Comparison of ENCODE assay signal across 10 cellular contexts in genomic region chr10:5774987-5775386, GRCh38. TPM values are rescaled to one million over a fixed set of nuclear protein-coding genes. Genes with fewer than 3 reads are reported as not detected.
DNase-seq lines count a peak whose midpoint lies in the region; ATAC-seq lines count a peak whose summit lies in the region.
"Had no signal": no experiment of that assay in that cellular context is flagged by ENCODE, and none has a peak within 500 bp of the region (broad histone marks: within the 10 kb centered on the region; RNA-seq: fewer than 3 reads in every experiment).

No MANE protein-coding gene starts in this region.

- peaks cover 39% of the 10 kb centered on the region for H3K4me1 Mint-ChIP-seq in activated CD8-positive, alpha-beta memory T cell treated with anti-CD3 and anti-CD28 coated beads, Interleukin-2, amount 10 ng/mL, durations not matched to agents 7 days and 5 days
- peaks cover 22 to 66% (median 64%) of the 10 kb centered on the region in 3 donors for H3K4me1 Mint-ChIP-seq in T-cell
- H3K4me1 Mint-ChIP-seq in effector memory CD8-positive, alpha-beta T cell (ENCODE audit: low read depth in 2 of 2): peaks cover 20 to 42% of the 10 kb centered on the region in 2 donors
- peaks cover 29% of the 10 kb centered on the region for H3K4me1 Mint-ChIP-seq in stimulated activated effector memory CD8-positive, alpha-beta T cell treated with anti-CD3 and anti-CD28 coated beads, Interleukin-12 subunit alpha, Interleukin-12 subunit beta, amount 100 ng/mL, for 72 hours

- no peaks in the 10 kb centered on the region for H3K9me3 Mint-ChIP-seq in activated CD8-positive, alpha-beta memory T cell treated with anti-CD3 and anti-CD28 coated beads, Interleukin-2, amount 10 ng/mL, durations not matched to agents 7 days and 5 days (ENCODE audit: low read depth)
- H3K9me3 Mint-ChIP-seq in T-cell: no peaks in the 10 kb centered on the region
- H3K9me3 Mint-ChIP-seq in effector memory CD8-positive, alpha-beta T cell: no peaks in the 10 kb centered on the region
- no peaks in the 10 kb centered on the region for H3K9me3 Mint-ChIP-seq in stimulated activated effector memory CD8-positive, alpha-beta T cell treated with anti-CD3 and anti-CD28 coated beads, Interleukin-12 subunit alpha, Interleukin-12 subunit beta, amount 100 ng/mL, for 72 hours

- CTCF ChIA-PET in activated CD8-positive, alpha-beta memory T cell treated with anti-CD3 and anti-CD28 coated beads, Interleukin-2, amount 10 ng/mL, durations not matched to agents 7 days and 5 days (lab: Charles Lee): interaction anchor here (1.0 to 1.4 kb wide), 3 partner anchors 8 to 239 kb away, joined by 3 read pairs; no protein-coding TSS in a partner anchor
- CTCF ChIA-PET in T-cell (lab: Charles Lee): interaction anchor here (0.6 to 1.4 kb wide), 4 partner anchors 14 to 292 kb away, joined by 3 to 5 read pairs (median 4); partner anchors contain the start of gene GDI2 (in 1 of the 2)

- H3K27me3 Mint-ChIP-seq in activated CD8-positive, alpha-beta memory T cell treated with anti-CD3 and anti-CD28 coated beads, Interleukin-2, amount 10 ng/mL, durations not matched to agents 7 days and 5 days: no peaks in the 10 kb centered on the region
- H3K27me3 Mint-ChIP-seq in T-cell: no peaks in the 10 kb centered on the region
- H3K27me3 Mint-ChIP-seq in effector memory CD8-positive, alpha-beta T cell: no peaks in the 10 kb centered on the region

- peak overlapping the region; percentile 88 for H3K27ac Mint-ChIP-seq in activated CD8-positive, alpha-beta memory T cell treated with anti-CD3 and anti-CD28 coated beads, Interleukin-2, amount 10 ng/mL, durations not matched to agents 7 days and 5 days
- H3K27ac Mint-ChIP-seq in T-cell: peak overlapping the region; percentile 90 to 97
- H3K27ac Mint-ChIP-seq in effector memory CD8-positive, alpha-beta T cell: peak overlapping the region; percentile 82 to 94
- peak overlapping the region; percentile 76 for H3K27ac Mint-ChIP-seq in stimulated activated effector memory CD8-positive, alpha-beta T cell treated with anti-CD3 and anti-CD28 coated beads, Interleukin-12 subunit alpha, Interleukin-12 subunit beta, amount 100 ng/mL, for 72 hours

- POLR2A ChIA-PET in T-cell (lab: Charles Lee): interaction anchor here in 1 of 2 donors (0.6 to 1.2 kb wide), 2 partner anchors 29 to 32 kb away, joined by 4 to 5 read pairs; no protein-coding TSS in a partner anchor

- no peak for DNase-seq in activated CD8-positive, alpha-beta memory T cell treated with anti-CD3 and anti-CD28 coated beads, Interleukin-2, amount 10 ng/mL, durations not matched to agents 7 days and 5 days
- DNase-seq in activated CD8-positive, alpha-beta memory T cell treated with anti-CD3 and anti-CD28 coated beads, Interleukin-2, amount 50 U/mL, for 48 hours: no peak
- no peak for DNase-seq in T-cell
- no peak for DNase-seq in effector memory CD8-positive, alpha-beta T cell
- no peak for DNase-seq in stimulated activated effector memory CD8-positive, alpha-beta T cell treated with anti-CD3 and anti-CD28 coated beads, Interleukin-12 subunit alpha, Interleukin-12 subunit beta, amount 100 ng/mL, for 72 hours (ENCODE audit: low spot score in 2 of 2)
- DNase-seq in NCI-H524 treated with DMSO at 0.1 percent for 48 hours (lab: John Stamatoyannopoulos, UW): no peak
- DNase-seq in hepatic stellate cell (ENCODE audit: low spot score): no peak
- DNase-seq in NCI-H1048 (lab: John Stamatoyannopoulos, UW): no peak
- DNase-seq: NCI-H187 treated with DMSO at 0.1 percent for 48 hours, NCI-H69 had no signal

- peaks cover 77% of the 10 kb centered on the region for H3K36me3 Mint-ChIP-seq in activated CD8-positive, alpha-beta memory T cell treated with anti-CD3 and anti-CD28 coated beads, Interleukin-2, amount 10 ng/mL, durations not matched to agents 7 days and 5 days
- peaks cover 56% of the 10 kb centered on the region for H3K36me3 Mint-ChIP-seq in T-cell
- H3K36me3 Mint-ChIP-seq in effector memory CD8-positive, alpha-beta T cell (ENCODE audit: insufficient read depth): peaks cover 50% of the 10 kb centered on the region
- peaks cover 100% of the 10 kb centered on the region for H3K36me3 Mint-ChIP-seq in stimulated activated effector memory CD8-positive, alpha-beta T cell treated with anti-CD3 and anti-CD28 coated beads, Interleukin-12 subunit alpha, Interleukin-12 subunit beta, amount 100 ng/mL, for 72 hours

- no peak for ATAC-seq in activated CD8-positive, alpha-beta memory T cell treated with anti-CD3 and anti-CD28 coated beads, Interleukin-2, amount 10 ng/mL, durations not matched to agents 7 days and 5 days
- ATAC-seq in T-cell (replicated peaks in 1 of 4): no peak
- ATAC-seq in effector memory CD8-positive, alpha-beta T cell (replicated peaks): no peak
- ATAC-seq in stimulated activated effector memory CD8-positive, alpha-beta T cell treated with anti-CD3 and anti-CD28 coated beads, Interleukin-12 subunit alpha, Interleukin-12 subunit beta, amount 100 ng/mL, for 72 hours: no peak

- H3K4me3 Mint-ChIP-seq in activated CD8-positive, alpha-beta memory T cell treated with anti-CD3 and anti-CD28 coated beads, Interleukin-2, amount 10 ng/mL, durations not matched to agents 7 days and 5 days: no peak overlapping the region
- H3K4me3 Mint-ChIP-seq in T-cell: peak overlapping the region in 1 of 3 donors; percentile 66
- peak overlapping the region; percentile 21 to 47 for H3K4me3 Mint-ChIP-seq in effector memory CD8-positive, alpha-beta T cell
- no peak overlapping the region for H3K4me3 Mint-ChIP-seq in stimulated activated effector memory CD8-positive, alpha-beta T cell treated with anti-CD3 and anti-CD28 coated beads, Interleukin-12 subunit alpha, Interleukin-12 subunit beta, amount 100 ng/mL, for 72 hours

RNA-seq across cellular contexts. Expression of gene GDI2, which starts 38.2 kb away (rescaled TPM):
- total RNA-seq in activated CD8-positive, alpha-beta memory T cell treated with anti-CD3 and anti-CD28 coated beads, Interleukin-2, amount 10 ng/mL, durations not matched to agents 7 days and 5 days: 100 to 1,000 TPM; 196 to 263 TPM
- total RNA-seq in T-cell: 100 to 1,000 TPM in 4 of 5 donors, 10 to 100 TPM in 1; 96.2 to 130 (median 118) TPM

Comparison
In these comparisons a context has a peak if more than half of its experiments do, and no peak if none do; other contexts are left out.
1. H3K4me3 Mint-ChIP-seq: peak in effector memory CD8-positive, alpha-beta T cell (2 of 2); none in activated CD8-positive, alpha-beta memory T cell treated with anti-CD3 and anti-CD28 coated beads, Interleukin-2, amount 10 ng/mL, durations not matched to agents 7 days and 5 days (single experiment) and stimulated activated effector memory CD8-positive, alpha-beta T cell treated with anti-CD3 and anti-CD28 coated beads, Interleukin-12 subunit alpha, Interleukin-12 subunit beta, amount 100 ng/mL, for 72 hours (single experiment).
2. Peak in every context shown above with its lines, with median percentiles within 50 percentile points of each other: H3K27ac Mint-ChIP-seq.